ENCODE assay signal across 16 cellular contexts in genomic region chr16:67674851-67675578, GRCh38. TPM values are rescaled to one million over a fixed set of nuclear protein-coding genes. Genes with fewer than 3 reads are reported as not detected.
DNase-seq lines count a peak whose midpoint lies in the region; TF ChIP-seq lines count a peak whose summit lies in the region.
"Had no signal": no experiment of that assay in that cellular context is flagged by ENCODE, and none has a peak within 500 bp of the region (broad histone marks: within the 10 kb centered on the region; RNA-seq: fewer than 3 reads in every experiment).

No MANE protein-coding gene starts in this region.

- no peak overlapping the region for H3K4me3 ChIP-seq in Caco-2 (ENCODE audit: low read depth, low read length)
- H3K4me3 ChIP-seq in esophagus squamous epithelium = no peak overlapping the region
- H3K4me3 ChIP-seq in spleen = no peak overlapping the region
- H3K4me3 ChIP-seq in prostate gland = no peak overlapping the region
- H3K4me3 ChIP-seq: MG63 had no signal

- H3K27ac Mint-ChIP-seq in Caco-2 (ENCODE audit: unreplicated experiment) (peak overlapping the region; percentile 16), HFFc6 (no peak overlapping the region)
- H3K27ac Mint-ChIP-seq: activated CD8-positive, alpha-beta T cell treated with anti-CD3 and anti-CD28 coated beads for 36 hours had no signal

- TF ChIP-seq POLR2A in esophagus squamous epithelium (IDR thresholded peaks at IDR 0.05) = no peak
- no peak for TF ChIP-seq POLR2A in spleen (IDR thresholded peaks at IDR 0.05)
- no peak for TF ChIP-seq POLR2A in prostate gland (IDR thresholded peaks at IDR 0.05)

- TF ChIP-seq CTCF in Caco-2 (IDR thresholded peaks at IDR 0.05; ENCODE audit: insufficient read depth in 1 of 2, low read depth in 1 of 2, low read length in 1 of 2, severe bottlenecking in 1 of 2, unreplicated experiment in 1 of 2) (no peak), RWPE1 (conservative IDR thresholded peaks at IDR 0.05; ENCODE audit: low read depth) (no peak), esophagus squamous epithelium (IDR thresholded peaks at IDR 0.05) (no peak), spleen (IDR thresholded peaks at IDR 0.05 in 8 of 11, conservative IDR thresholded peaks at IDR 0.05 in 3 of 11) (no peak), HFFc6 (IDR thresholded peaks at IDR 0.05) (no peak), prostate gland (IDR thresholded peaks at IDR 0.05) (no peak)

- POLR2A ChIA-PET in Caco-2 (lab: Charles Lee) = no interaction called here
- POLR2A ChIA-PET in RWPE1 (lab: Yijun Ruan, JAX; ENCODE audit: low non-redundant PET) = no interaction called here

- intact Hi-C loops in Caco-2 (cut with micrococcal nuclease; ENCODE audit: unreplicated experiment) (no loop called here), esophagus squamous epithelium (cut with DNase I) (loop anchor here (10.0 kb wide), 1 partner anchor 140 kb away; no protein-coding TSS in a partner anchor), spleen (cut with DNase I; ENCODE audit: low total_unique reads) (loop anchor here (5.0 to 10.0 kb wide), 2 partner anchors 42 to 250 kb away; partner anchors contain the start of gene GFOD2), prostate gland (cut with DNase I) (loop anchor here (5.0 to 10.0 kb wide), 2 partner anchors 130 to 252 kb away; partner anchors contain the start of genes RANBP10 and TSNAXIP1)

- peaks cover 4% of the 10 kb centered on the region for H3K4me1 Mint-ChIP-seq in Caco-2 (ENCODE audit: low read depth, unreplicated experiment)
- peaks cover 8% of the 10 kb centered on the region for H3K4me1 Mint-ChIP-seq in HFFc6 (ENCODE audit: low read depth)
- H3K4me1 Mint-ChIP-seq: neural crest cell had no signal

- no TSS peak for BruUV-seq in Caco-2 (replicated peaks; lab: Mats Ljungman, UMichigan)

- 91 to 97% methylated on average over 6 of the region's 28 CpGs for WGBS in esophagus squamous epithelium, 2 donors
- WGBS in spleen, 5 donors = 92 to 97% (median 95%) methylated on average over 19 to 28 of the region's 28 CpGs
- WGBS in prostate gland = 95% methylated on average over 28 of the region's 28 CpGs

- H3K36me3 ChIP-seq in Caco-2 (ENCODE audit: control insufficient read depth, insufficient read depth, low read length) (no peaks in the 10 kb centered on the region), esophagus squamous epithelium (peaks cover 0 to 21% (median 0%) of the 10 kb centered on the region in 3 donors), spleen (peaks cover 0 to 34% (median 7%) of the 10 kb centered on the region in 6 donors), prostate gland (no peaks in the 10 kb centered on the region)
- H3K36me3 ChIP-seq: MG63 had no signal

- no peaks in the 10 kb centered on the region for H3K27me3 Mint-ChIP-seq in Caco-2 (ENCODE audit: insufficient read depth, unreplicated experiment)
- H3K27me3 Mint-ChIP-seq in HFFc6 (ENCODE audit: insufficient read depth) = no peaks in the 10 kb centered on the region
- H3K27me3 Mint-ChIP-seq: activated CD8-positive, alpha-beta T cell treated with anti-CD3 and anti-CD28 coated beads for 36 hours; CD4-positive, CD25-positive, alpha-beta regulatory T cell had no signal

- H3K36me3 Mint-ChIP-seq in Caco-2 (ENCODE audit: insufficient read depth, unreplicated experiment) = no peaks in the 10 kb centered on the region
- H3K36me3 Mint-ChIP-seq in HFFc6 (ENCODE audit: low read depth) = no peaks in the 10 kb centered on the region
- H3K36me3 Mint-ChIP-seq: CD4-positive, CD25-positive, alpha-beta regulatory T cell had no signal

- H3K9me3 ChIP-seq in Caco-2 (no peaks in the 10 kb centered on the region), esophagus squamous epithelium (no peaks in the 10 kb centered on the region), spleen (no peaks in the 10 kb centered on the region), prostate gland (no peaks in the 10 kb centered on the region)
- H3K9me3 ChIP-seq: MG63 had no signal

- H3K27ac ChIP-seq in RWPE1 = peak overlapping the region; percentile 60
- peak overlapping the region; percentile 68 to 86 (median 77) for H3K27ac ChIP-seq in esophagus squamous epithelium
- peak overlapping the region in 7 of 8 donors; percentile 62 to 94 (median 83) for H3K27ac ChIP-seq in spleen
- H3K27ac ChIP-seq in prostate gland = no peak overlapping the region

- H3K27me3 ChIP-seq in Caco-2 (replicated peaks; ENCODE audit: control insufficient read depth, insufficient read depth, low read length) = no peaks in the 10 kb centered on the region
- no peaks in the 10 kb centered on the region for H3K27me3 ChIP-seq in esophagus squamous epithelium
- no peaks in the 10 kb centered on the region for H3K27me3 ChIP-seq in spleen (replicated peaks in 1 of 7)
- no peaks in the 10 kb centered on the region for H3K27me3 ChIP-seq in prostate gland (replicated peaks; ENCODE audit: insufficient read depth)
- H3K27me3 ChIP-seq: MG63 had no signal

- CTCF ChIA-PET in Caco-2 (lab: Charles Lee) (no interaction called here), RWPE1 (lab: Yijun Ruan, JAX) (interaction anchor here (1.1 kb wide), 1 partner anchor 11 kb away, joined by 4 read pairs; no protein-coding TSS in a partner anchor)

- DNase-seq in Caco-2 (no peak), RWPE1 (ENCODE audit: low spot score) (no peak), esophagus squamous epithelium (lab: John Stamatoyannopoulos, UW) (no peak), spleen (peak; percentile 77), SW 1271 (lab: John Stamatoyannopoulos, UW) (no peak), HFFc6 (no peak), DMS 273 treated with DMSO at 0.1 percent for 48 hours (lab: John Stamatoyannopoulos, UW) (no peak), prostate gland (ENCODE audit: low spot score) (no peak)
- DNase-seq: activated CD8-positive, alpha-beta T cell treated with anti-CD3 and anti-CD28 coated beads for 36 hours; activated naive CD4-positive, alpha-beta T cell treated with Interleukin-2 at 50 U/mL for 16 hours; CD4-positive, CD25-positive, alpha-beta regulatory T cell; MG63; NCI-H226; stimulated activated naive CD4-positive, alpha-beta T cell; T1000 had no signal

- H3K4me3 Mint-ChIP-seq in Caco-2 (ENCODE audit: unreplicated experiment) = no peak overlapping the region
- no peak overlapping the region for H3K4me3 Mint-ChIP-seq in HFFc6
- H3K4me3 Mint-ChIP-seq: activated CD8-positive, alpha-beta T cell treated with anti-CD3 and anti-CD28 coated beads for 36 hours; CD4-positive, CD25-positive, alpha-beta regulatory T cell; neural crest cell had no signal

- peaks cover 15% of the 10 kb centered on the region for H3K4me1 ChIP-seq in Caco-2
- H3K4me1 ChIP-seq in esophagus squamous epithelium = peaks cover 30 to 71% (median 44%) of the 10 kb centered on the region in 3 donors
- H3K4me1 ChIP-seq in spleen = peaks cover 18 to 79% (median 61%) of the 10 kb centered on the region in 6 donors
- H3K4me1 ChIP-seq in prostate gland (replicated peaks) = peaks cover 12% of the 10 kb centered on the region

- no peaks in the 10 kb centered on the region for H3K9me3 Mint-ChIP-seq in Caco-2 (ENCODE audit: unreplicated experiment)
- no peaks in the 10 kb centered on the region for H3K9me3 Mint-ChIP-seq in HFFc6
- H3K9me3 Mint-ChIP-seq: activated CD8-positive, alpha-beta T cell treated with anti-CD3 and anti-CD28 coated beads for 36 hours; CD4-positive, CD25-positive, alpha-beta regulatory T cell; neural crest cell had no signal

RNA-seq across cellular contexts. Expression of gene C16orf86, which starts 8.4 kb away (rescaled TPM):
- total RNA-seq in Caco-2 (2022) = 0.34 and 0.53 TPM in 2 replicates
- 1 to 10 TPM in 3 of 4 donors, not detected in 1; 1.1 to 3.1 (median 2.4) TPM for total RNA-seq in esophagus squamous epithelium
- 10 to 100 TPM in 2 of 7 donors, 1 to 10 TPM in 5; 5.2 to 17.3 (median 7.9) TPM for total RNA-seq in spleen
- 10 to 100 TPM in 2 of 3 donors, 1 to 10 TPM in 1; 8.9 to 11.1 (median 11.0) TPM for polyA plus RNA-seq in spleen
- total RNA-seq in HFFc6 (2021; fragmentation: NEBNext Ultra II Directional; extraction: Animal tissue kit (Norgen Biotek cat#: 25700)) = 1 to 10 TPM; 1.0 to 1.9 (median 1.6) TPM
- 10 to 100 TPM in 1 of 2 donors, 1 to 10 TPM in 1; 10.0 to 18.3 TPM for total RNA-seq in prostate gland

RNA-seq across cellular contexts. Expression of gene ENKD1, which starts 8.5 kb away (rescaled TPM):
- 7.3 and 8.9 TPM in 2 replicates for total RNA-seq in Caco-2 (2022)
- total RNA-seq in esophagus squamous epithelium = 10 to 100 TPM in 3 of 4 donors, 1 to 10 TPM in 1; 6.1 to 12.9 (median 12.2) TPM
- total RNA-seq in spleen = 10 to 100 TPM in 5 of 7 donors, 1 to 10 TPM in 2; 9.2 to 18.4 (median 11.4) TPM
- polyA plus RNA-seq in spleen = 10 to 100 TPM; 13.0 to 21.6 (median 18.7) TPM
- 10 to 100 TPM in 1 of 6 experiments, 1 to 10 TPM in 5; 7.4 to 10.8 (median 8.9) TPM for total RNA-seq in HFFc6 (2021; fragmentation: NEBNext Ultra II Directional; extraction: Animal tissue kit (Norgen Biotek cat#: 25700))
- total RNA-seq in prostate gland = 10 to 100 TPM; 20.6 to 29.1 TPM

RNA-seq across cellular contexts. Expression of gene PARD6A, which starts 14.3 kb away (rescaled TPM):
- total RNA-seq in Caco-2 (2022) = 7.1 and 8.4 TPM in 2 replicates
- 1 to 10 TPM; 1.1 to 2.3 (median 2.1) TPM for total RNA-seq in esophagus squamous epithelium
- total RNA-seq in spleen = 10 to 100 TPM in 1 of 7 donors, 1 to 10 TPM in 6; 3.3 to 13.8 (median 5.5) TPM
- polyA plus RNA-seq in spleen = 10 to 100 TPM in 1 of 3 donors, 1 to 10 TPM in 2; 5.4 to 10.2 (median 8.2) TPM
- 1 to 10 TPM in 1 of 6 experiments, under 1 TPM in 5; 0.55 to 1.1 (median 0.86) TPM for total RNA-seq in HFFc6 (2021; fragmentation: NEBNext Ultra II Directional; extraction: Animal tissue kit (Norgen Biotek cat#: 25700))
- total RNA-seq in prostate gland = 10 to 100 TPM in 1 of 2 donors, 1 to 10 TPM in 1; 3.4 to 13.7 TPM

RNA-seq across cellular contexts. Expression of gene ACD, which starts 15.0 kb away (rescaled TPM):
- total RNA-seq in Caco-2 (2022) (38.6 and 46.1 TPM in 2 replicates), esophagus squamous epithelium (10 to 100 TPM in 2 of 4 donors, 1 to 10 TPM in 2; 5.7 to 18.7 (median 8.8) TPM), spleen (10 to 100 TPM; 18.1 to 31.7 (median 24.4) TPM), prostate gland (10 to 100 TPM; 17.1 to 45.4 TPM)
- polyA plus RNA-seq in spleen = 10 to 100 TPM; 16.9 to 25.2 (median 18.1) TPM
- 10 to 100 TPM; 18.0 to 25.8 (median 23.9) TPM for total RNA-seq in HFFc6 (2021; fragmentation: NEBNext Ultra II Directional; extraction: Animal tissue kit (Norgen Biotek cat#: 25700))

RNA-seq across cellular contexts. Expression of gene CARMIL2, which starts 30.1 kb away (rescaled TPM):
- 27.3 and 36.3 TPM in 2 replicates for total RNA-seq in Caco-2 (2022)
- total RNA-seq in esophagus squamous epithelium = 1 to 10 TPM in 2 of 4 donors, under 1 TPM in 2; 0.64 to 3.1 (median 1.6) TPM
- total RNA-seq in spleen = 10 to 100 TPM; 30.0 to 66.7 (median 50.6) TPM
- 10 to 100 TPM; 48.1 to 92.3 (median 80.1) TPM for polyA plus RNA-seq in spleen
- 1 to 10 TPM; 1.6 to 2.7 (median 1.8) TPM for total RNA-seq in HFFc6 (2021; fragmentation: NEBNext Ultra II Directional; extraction: Animal tissue kit (Norgen Biotek cat#: 25700))
- 1 to 10 TPM; 4.8 to 5.1 TPM for total RNA-seq in prostate gland

Comparison
In these comparisons a context has a peak if more than half of its experiments do, and no peak if none do; other contexts are left out.
1. H3K27ac ChIP-seq: peak in RWPE1 (single experiment), esophagus squamous epithelium (4 of 4) and spleen (7 of 8); none in prostate gland (0 of 2).